ENCODE assay signal across 8 cellular contexts in genomic region chr11:8683115-8683807, GRCh38. TPM values are rescaled to one million over a fixed set of nuclear protein-coding genes. Genes with fewer than 3 reads are reported as not detected.
DNase-seq lines count a peak whose midpoint lies in the region; ATAC-seq and TF ChIP-seq lines count a peak whose summit lies in the region.

No MANE protein-coding gene starts in this region.

- H3K4me1 Mint-ChIP-seq in activated T-cell treated with anti-CD3 and anti-CD28 coated beads, Interleukin-2, amount 50 U/mL, for 72 hours (ENCODE audit: low read depth) = peaks cover 71% of the 10 kb centered on the region

- peak in 1 of 2 donors; percentile 41 for DNase-seq in activated T-cell treated with anti-CD3 and anti-CD28 coated beads, Interleukin-2, amount 50 U/mL, for 72 hours
- DNase-seq in heart right ventricle (no peak), gastrocnemius medialis (no peak), dedifferentiated amniotic fluid mesenchymal stem cell (ENCODE audit: extremely low spot score) (no peak)

- peak overlapping the region; percentile 89 to 94 for H3K4me3 Mint-ChIP-seq in activated T-cell treated with anti-CD3 and anti-CD28 coated beads, Interleukin-2, amount 50 U/mL, for 72 hours

- peaks cover 3 to 61% of the 10 kb centered on the region in 2 experiments for H3K36me3 ChIP-seq in HEK293 (ENCODE audit: control insufficient read depth in 2 of 2, insufficient read depth in 1 of 2, low read length in 2 of 2)
- peaks cover 0 to 61% (median 26%) of the 10 kb centered on the region in 9 donors for H3K36me3 ChIP-seq in heart right ventricle
- peaks cover 0 to 28% of the 10 kb centered on the region in 2 donors for H3K36me3 ChIP-seq in gastrocnemius medialis

- peak in 1 of 2 donors; percentile 9 for ATAC-seq in activated T-cell treated with anti-CD3 and anti-CD28 coated beads, Interleukin-2, amount 50 U/mL, for 72 hours (replicated peaks in 1 of 2)
- ATAC-seq in heart right ventricle = peak in 3 of 8 donors; percentile 1 to 33 (median 5)
- peak; percentile 2 to 7 for ATAC-seq in gastrocnemius medialis
- no peak for ATAC-seq in GM21423 (IDR thresholded peaks at IDR 0.05; ENCODE audit: unreplicated experiment)
- ATAC-seq in GM18517 (IDR thresholded peaks at IDR 0.05; ENCODE audit: unreplicated experiment) = no peak

- CTCF ChIA-PET in HEK293 (lab: Yijun Ruan, JAX) = interaction anchor here (0.6 to 1.5 kb wide), 4 partner anchors 85 to 250 kb away, joined by 3 read pairs; no protein-coding TSS in a partner anchor

- no peaks in the 10 kb centered on the region for H3K4me1 ChIP-seq in HEK293 (ENCODE audit: control insufficient read depth, insufficient read depth, low read length)
- peaks cover 9 to 47% (median 38%) of the 10 kb centered on the region in 9 donors for H3K4me1 ChIP-seq in heart right ventricle
- H3K4me1 ChIP-seq in gastrocnemius medialis = peaks cover 33% of the 10 kb centered on the region in 2 donors

- 2 to 5% methylated on average over 27 of the region's 27 CpGs for WGBS in heart right ventricle, 2 donors

- H3K27ac Mint-ChIP-seq in activated T-cell treated with anti-CD3 and anti-CD28 coated beads, Interleukin-2, amount 50 U/mL, for 72 hours = peak overlapping the region; percentile 96

- POLR2A ChIA-PET in HEK293 (lab: Yijun Ruan, JAX) = interaction anchor here (0.7 to 2.2 kb wide), 16 partner anchors 8 to 634 kb away, joined by 3 to 11 read pairs (median 5); a partner anchor contains a TSS

- intact Hi-C loops in heart right ventricle (cut with DNase I) (loop anchor here in 7 of 10 donors (2.0 to 10.0 kb wide), 8 partner anchors 108 to 282 kb away; partner anchors contain the start of genes TMEM9B (in 4 of the 7) and AKIP1 (in 2 of the 7)), gastrocnemius medialis (cut with DNase I; ENCODE audit: low total_unique reads) (loop anchor here (5.0 kb wide), 1 partner anchor 34 kb away; no protein-coding TSS in a partner anchor)

- in situ Hi-C loops in gastrocnemius medialis (cut with MboI; ENCODE audit: low sequenced_read_pairs in 4 of 4) = loop anchor here (10.0 to 25.0 kb wide), 6 partner anchors 129 to 454 kb away; partner anchors contain the start of genes TMEM9B (in 2 of the 4) and AKIP1 (in 1 of the 4)

- peaks cover 0 to 4% of the 10 kb centered on the region in 2 donors for H3K9me3 Mint-ChIP-seq in activated T-cell treated with anti-CD3 and anti-CD28 coated beads, Interleukin-2, amount 50 U/mL, for 72 hours

- H3K27me3 ChIP-seq in heart right ventricle = no peaks in the 10 kb centered on the region
- no peaks in the 10 kb centered on the region for H3K27me3 ChIP-seq in gastrocnemius medialis

- no peaks in the 10 kb centered on the region for H3K9me3 ChIP-seq in HEK293 (ENCODE audit: control insufficient read depth, insufficient read depth, low read depth, low read length)
- H3K9me3 ChIP-seq in heart right ventricle = no peaks in the 10 kb centered on the region
- no peaks in the 10 kb centered on the region for H3K9me3 ChIP-seq in gastrocnemius medialis

- TF ChIP-seq POLR2A in gastrocnemius medialis (IDR thresholded peaks at IDR 0.05) = no peak

- peaks cover 26 to 45% of the 10 kb centered on the region in 2 donors for H3K36me3 Mint-ChIP-seq in activated T-cell treated with anti-CD3 and anti-CD28 coated beads, Interleukin-2, amount 50 U/mL, for 72 hours (ENCODE audit: insufficient read depth in 2 of 2)

- H3K27me3 Mint-ChIP-seq in activated T-cell treated with anti-CD3 and anti-CD28 coated beads, Interleukin-2, amount 50 U/mL, for 72 hours (ENCODE audit: low read depth) = no peaks in the 10 kb centered on the region

- H3K27ac ChIP-seq in 22Rv1 (peak overlapping the region; percentile 99), HEK293 (ENCODE audit: extremely low read depth, low read depth, low read length) (peak overlapping the region; percentile 84), heart right ventricle (peak overlapping the region; percentile 81 to 97 (median 96)), gastrocnemius medialis (peak overlapping the region; percentile 88 to 99 (median 98))

- H3K4me3 ChIP-seq in HEK293 (ENCODE audit: low read depth, low read length) (peak overlapping the region; percentile 94), heart right ventricle (peak overlapping the region; percentile 69 to 99 (median 90)), gastrocnemius medialis (peak overlapping the region; percentile 70 to 100 (median 94))

- TF ChIP-seq CTCF in 22Rv1 (IDR thresholded peaks at IDR 0.05) (no peak), HEK293 (tag by site-specific recombination; IDR thresholded peaks at IDR 0.05) (no peak), heart right ventricle (IDR thresholded peaks at IDR 0.05) (no peak), gastrocnemius medialis (IDR thresholded peaks at IDR 0.05 in 4 of 5, conservative IDR thresholded peaks at IDR 0.05 in 1 of 5) (no peak)

TF ChIP-seq in HEK293, 187 proteins besides CTCF, POLR2A, EP300 and RAD21:
- TF ChIP-seq GLIS2 (tag by site-specific recombination; IDR thresholded peaks at IDR 0.05) (no peak), RBAK (tag by site-specific recombination; IDR thresholded peaks at IDR 0.05) (no peak), GLIS1 (tag by site-specific recombination; IDR thresholded peaks at IDR 0.05) (no peak), ZNF423 (tag by site-specific recombination; IDR thresholded peaks at IDR 0.05) (no peak), KLF16 (tag by site-specific recombination; IDR thresholded peaks at IDR 0.05) (no peak), PRDM4 (tag by site-specific recombination; IDR thresholded peaks at IDR 0.05) (no peak), BCL11B (tag by site-specific recombination; IDR thresholded peaks at IDR 0.05; ENCODE audit: low read depth) (no peak), BCL11A (tag by site-specific recombination; IDR thresholded peaks at IDR 0.05; ENCODE audit: low read depth) (no peak), ZNF707 (tag by site-specific recombination; IDR thresholded peaks at IDR 0.05) (no peak), ZNF670 (tag by site-specific recombination; IDR thresholded peaks at IDR 0.05; ENCODE audit: low read depth) (no peak)
- TF ChIP-seq, protein P1, sequence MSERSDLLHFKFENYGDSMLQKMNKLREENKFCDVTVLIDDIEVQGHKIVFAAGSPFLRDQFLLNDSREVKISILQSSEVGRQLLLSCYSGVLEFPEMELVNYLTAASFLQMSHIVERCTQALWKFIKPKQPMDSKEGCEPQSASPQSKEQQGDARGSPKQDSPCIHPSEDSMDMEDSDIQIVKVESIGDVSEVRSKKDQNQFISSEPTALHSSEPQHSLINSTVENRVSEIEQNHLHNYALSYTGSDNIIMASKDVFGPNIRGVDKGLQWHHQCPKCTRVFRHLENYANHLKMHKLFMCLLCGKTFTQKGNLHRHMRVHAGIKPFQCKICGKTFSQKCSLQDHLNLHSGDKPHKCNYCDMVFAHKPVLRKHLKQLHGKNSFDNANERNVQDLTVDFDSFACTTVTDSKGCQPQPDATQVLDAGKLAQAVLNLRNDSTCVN (tag by site-specific recombination; optimal IDR thresholded peaks at IDR 0.05) = no peak

RNA-seq across cellular contexts. Expression of gene RPL27A, which starts 0.7 kb away (rescaled TPM):
- 1,000 to 10,000 TPM; 1,081 to 1,146 TPM for total RNA-seq in activated T-cell treated with anti-CD3 and anti-CD28 coated beads, Interleukin-2, amount 50 U/mL, for 72 hours
- total RNA-seq in heart right ventricle = 100 to 1,000 TPM; 317 to 560 (median 381) TPM
- polyA plus RNA-seq in heart right ventricle = 1,000 to 10,000 TPM; 1,911 to 2,131 TPM
- total RNA-seq in gastrocnemius medialis = 100 to 1,000 TPM; 598 to 693 (median 633) TPM

RNA-seq across cellular contexts. Expression of gene TRIM66, which starts 0.8 kb away (rescaled TPM):
- total RNA-seq in activated T-cell treated with anti-CD3 and anti-CD28 coated beads, Interleukin-2, amount 50 U/mL, for 72 hours = 10 to 100 TPM; 26.4 to 30.2 TPM
- 1 to 10 TPM; 1.8 to 7.4 (median 2.8) TPM for total RNA-seq in heart right ventricle
- polyA plus RNA-seq in heart right ventricle = 1 to 10 TPM in 1 of 2 donors, under 1 TPM in 1; 0.33 to 3.2 TPM
- total RNA-seq in gastrocnemius medialis = 1 to 10 TPM in 2 of 4 donors, under 1 TPM in 2; 0.55 to 6.5 (median 1.1) TPM

Comparison
In these comparisons a context has a peak if more than half of its experiments do, and no peak if none do; other contexts are left out.
1. ATAC-seq: peak in gastrocnemius medialis (2 of 2); none in GM21423 (single experiment) and GM18517 (single experiment).
2. Peak in every context shown above with its lines, with median percentiles within 50 percentile points of each other: H3K27ac ChIP-seq and H3K4me3 ChIP-seq.